In the genomic region with DNA sequence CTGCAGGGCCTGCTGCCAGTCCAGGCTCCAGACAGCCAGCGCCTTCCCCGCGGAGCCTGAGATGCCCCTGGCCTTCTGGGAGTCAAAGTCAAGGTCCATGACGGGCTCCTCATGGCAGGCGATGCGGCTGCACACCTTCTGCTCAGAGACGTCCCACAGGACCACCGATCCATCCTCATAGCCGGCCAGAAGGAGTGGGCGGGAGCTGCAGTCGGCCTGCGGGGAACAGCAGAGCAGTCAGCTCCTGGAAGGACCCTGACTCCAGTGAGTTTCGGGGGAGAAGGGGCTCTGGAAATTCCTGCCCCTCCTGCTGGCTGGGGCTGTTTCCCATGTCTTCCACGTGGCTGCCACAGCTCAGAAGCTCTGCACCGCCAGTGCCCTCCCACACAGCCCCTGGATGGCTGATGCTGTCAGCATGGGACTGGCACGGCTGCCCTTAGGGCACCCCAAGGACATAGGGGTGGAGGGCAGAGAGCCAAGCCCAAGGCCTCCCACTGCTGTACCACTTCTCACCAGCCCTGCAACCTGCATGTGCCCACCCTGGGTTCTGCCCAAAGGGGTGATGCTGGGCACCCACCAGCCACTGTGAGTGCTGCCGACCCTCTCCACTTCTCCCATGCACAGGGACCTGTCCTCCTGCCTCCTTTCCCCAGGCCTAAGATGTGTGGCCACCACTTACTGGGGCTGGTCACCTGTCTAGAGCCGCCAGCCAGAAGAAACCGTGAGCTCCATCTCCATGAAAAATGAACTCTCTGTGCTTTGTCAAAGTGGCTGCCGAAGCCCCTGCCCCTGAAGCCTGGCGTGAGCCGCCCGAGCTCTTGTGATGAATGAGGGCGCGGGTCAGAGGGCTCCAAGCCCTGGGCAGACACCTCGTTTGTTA, we compare ENCODE assay signal across 27 cellular contexts. TPM values are rescaled to one million over a fixed set of nuclear protein-coding genes. Genes with fewer than 3 reads are reported as not detected.
DNase-seq lines count a peak whose midpoint lies in the region; ATAC-seq, FAIRE-seq and TF ChIP-seq lines count a peak whose summit lies in the region.
"Had no signal": no experiment of that assay in that cellular context is flagged by ENCODE, and none has a peak within 500 bp of the region (broad histone marks: within the 10 kb centered on the region; RNA-seq: fewer than 3 reads in every experiment).

No MANE protein-coding gene starts in this region.

- no peaks in the 10 kb centered on the region for H4K20me1 ChIP-seq in SK-N-SH (ENCODE audit: insufficient read depth)

- H3K9ac ChIP-seq in SK-N-SH (no peak overlapping the region), kidney (ENCODE audit: low read length in 2 of 2) (no peak overlapping the region)

- TF ChIP-seq CTCF in SK-N-SH (IDR thresholded peaks at IDR 0.05) (no peak), RWPE2 (IDR thresholded peaks at IDR 0.05; ENCODE audit: poor library complexity, severe bottlenecking) (no peak), kidney (IDR thresholded peaks at IDR 0.05; ENCODE audit: borderline replicate concordance, extremely low read depth, insufficient read depth) (no peak)

- no peak overlapping the region for H3K4me2 ChIP-seq in SK-N-SH

- H3K27ac ChIP-seq in SK-N-SH (ENCODE audit: low read depth in 2 of 2, low read length in 1 of 2) (no peak overlapping the region; a peak in 1 of 4 replicates), RWPE2 (ENCODE audit: poor library complexity, severe bottlenecking) (no peak overlapping the region), kidney (ENCODE audit: low read depth in 2 of 2, low read length in 2 of 2) (no peak overlapping the region)
- H3K27ac ChIP-seq: 22Rv1, brain microvascular endothelial cell, C4-2B, psoas muscle, upper lobe of left lung had no signal

- H3K4me1 ChIP-seq in SK-N-SH (ENCODE audit: control insufficient read depth in 1 of 2, insufficient read depth in 2 of 2, low read depth in 1 of 2, low read length in 1 of 2) (peaks cover 17 to 67% of the 10 kb centered on the region in 2 experiments; a peak in 3 of 4 replicates), RWPE2 (ENCODE audit: insufficient read depth, poor library complexity, severe bottlenecking) (peaks cover 26% of the 10 kb centered on the region), kidney (ENCODE audit: control insufficient read depth in 1 of 2, insufficient read depth in 1 of 2, low read depth in 1 of 2, low read length in 2 of 2) (no peaks in the 10 kb centered on the region)

- H3F3A ChIP-seq in SK-N-SH (replicated peaks; ENCODE audit: insufficient read depth) = no peaks in the 10 kb centered on the region

- DNase-seq in SK-N-SH (peak; percentile 39), RWPE2 (ENCODE audit: low spot score) (peak; percentile 47), kidney (peak; percentile 57), posterior vena cava (ENCODE audit: low spot score) (peak; percentile 75)
- DNase-seq: activated CD4-positive, alpha-beta memory T cell treated with anti-CD3 and anti-CD28 coated beads, Interleukin-2, amount 10 ng/mL, durations not matched to agents 7 days and 5 days; activated CD8-positive, alpha-beta memory T cell treated with anti-CD3 and anti-CD28 coated beads, Interleukin-2, amount 50 U/mL, for 4 hours; activated naive CD4-positive, alpha-beta T cell treated with anti-CD3 and anti-CD28 coated beads for 36 hours; amniotic stem cell; brain microvascular endothelial cell; hypothalamus; NCI-H1694; NCI-H446 treated with DMSO at 0.1 percent for 48 hours; NCI-H82 had no signal

- H3K27me3 ChIP-seq in SK-N-SH (ENCODE audit: insufficient read depth) = no peaks in the 10 kb centered on the region
- H3K27me3 ChIP-seq in RWPE2 (ENCODE audit: insufficient read depth, poor library complexity, severe bottlenecking) = no peaks in the 10 kb centered on the region
- H3K27me3 ChIP-seq: brain microvascular endothelial cell, gastrocnemius medialis, upper lobe of left lung had no signal

- no peak for FAIRE-seq in kidney (lab: Jason Lieb, UNC)
- FAIRE-seq: GM12892 had no signal

- TF ChIP-seq EP300 in SK-N-SH (IDR thresholded peaks at IDR 0.05; ENCODE audit: borderline replicate concordance in 1 of 2, low read depth in 1 of 2, low read length in 1 of 2) = no peak

- CTCF ChIA-PET in SK-N-SH (lab: Yijun Ruan, JAX) = interaction anchor here (0.7 to 2.3 kb wide), 4 partner anchors 8 to 72 kb away, joined by 3 to 12 read pairs (median 6); no protein-coding TSS in a partner anchor

- H3K9me2 ChIP-seq in SK-N-SH = no peaks in the 10 kb centered on the region

- POLR2A ChIA-PET in SK-N-SH (lab: Yijun Ruan, JAX) = no interaction called here

- H3K9me3 ChIP-seq in SK-N-SH (no peaks in the 10 kb centered on the region), RWPE2 (ENCODE audit: severe bottlenecking) (peaks cover 3% of the 10 kb centered on the region), kidney (ENCODE audit: control insufficient read depth in 1 of 2, low read length in 2 of 2) (no peaks in the 10 kb centered on the region)
- H3K9me3 ChIP-seq: gastrocnemius medialis, psoas muscle, upper lobe of left lung had no signal

- H3K4me3 ChIP-seq in SK-N-SH (ENCODE audit: low read depth in 2 of 2, low read length in 1 of 2) (no peak overlapping the region), RWPE2 (ENCODE audit: severe bottlenecking) (no peak overlapping the region), kidney (ENCODE audit: low read length in 2 of 2) (no peak overlapping the region)
- H3K4me3 ChIP-seq: gastrocnemius medialis, psoas muscle, upper lobe of left lung had no signal

- 93% methylated on average over 23 of the region's 26 CpGs for WGBS in SK-N-SH (ENCODE audit: low lambda C conversion rate)

- no peaks in the 10 kb centered on the region for H3K79me2 ChIP-seq in SK-N-SH (ENCODE audit: insufficient read depth)

- intact Hi-C loops in kidney (cut with DNase I) (no loop called here), posterior vena cava (cut with DNase I) (no loop called here)

- no peak overlapping the region for H2AFZ ChIP-seq in SK-N-SH (ENCODE audit: low read depth)

- ATAC-seq in SK-N-SH treated with all-trans-retinoic acid at 6 μM for 48 hours = no peak
- ATAC-seq in RWPE2 (ENCODE audit: low read depth) = no peak
- ATAC-seq in GM21737 (IDR thresholded peaks at IDR 0.05; ENCODE audit: unreplicated experiment) = no peak
- ATAC-seq in HG03432 (IDR thresholded peaks at IDR 0.05; ENCODE audit: unreplicated experiment) = no peak
- no peak for ATAC-seq in GM18870 (IDR thresholded peaks at IDR 0.05; ENCODE audit: unreplicated experiment)
- ATAC-seq: left lobe of liver; stimulated activated memory B cell treated with anti-CD40 and anti-IgM and Interleukin-4, amounts not matched to agents 10 μg/mL and 1 μg/mL and 100 μg/mL, for 72 hours had no signal

- H3K36me3 ChIP-seq in SK-N-SH (replicated peaks in 1 of 2; ENCODE audit: control insufficient read depth in 1 of 2, insufficient read depth in 2 of 2, low read length in 1 of 2) = no peaks in the 10 kb centered on the region
- H3K36me3 ChIP-seq in RWPE2 (ENCODE audit: low read depth) = no peaks in the 10 kb centered on the region
- no peaks in the 10 kb centered on the region for H3K36me3 ChIP-seq in kidney (ENCODE audit: control insufficient read depth in 1 of 2, insufficient read depth in 2 of 2, low read length in 2 of 2)
- H3K36me3 ChIP-seq: brain microvascular endothelial cell, gastrocnemius medialis had no signal

- no peak for TF ChIP-seq RAD21 in SK-N-SH (IDR thresholded peaks at IDR 0.05; ENCODE audit: low read length)

TF ChIP-seq in SK-N-SH, 30 proteins besides CTCF, POLR2A, EP300 and RAD21 (continues in another document):
- no peak for TF ChIP-seq TEAD4 (IDR thresholded peaks at IDR 0.05; ENCODE audit: borderline replicate concordance, insufficient read depth)

TF ChIP-seq in SK-N-SH treated with all-trans-retinoic acid at 6 μM for 48 hours, 23 proteins besides CTCF, POLR2A, EP300 and RAD21 (continues in another document):
- TF ChIP-seq RARB (CRISPR knock-in tag; IDR thresholded peaks at IDR 0.05) (no peak), CSDC2 (CRISPR knock-in tag; IDR thresholded peaks at IDR 0.05) (no peak), ZNF70 (CRISPR knock-in tag; IDR thresholded peaks at IDR 0.05) (no peak), ZC3H10 (CRISPR knock-in tag; IDR thresholded peaks at IDR 0.05) (no peak), TOX (CRISPR knock-in tag; IDR thresholded peaks at IDR 0.05; ENCODE audit: borderline replicate concordance) (no peak), PPARA (CRISPR knock-in tag; IDR thresholded peaks at IDR 0.05; ENCODE audit: borderline replicate concordance) (no peak), ISL1 (CRISPR knock-in tag; IDR thresholded peaks at IDR 0.05) (no peak)
- TF ChIP-seq, protein P1, sequence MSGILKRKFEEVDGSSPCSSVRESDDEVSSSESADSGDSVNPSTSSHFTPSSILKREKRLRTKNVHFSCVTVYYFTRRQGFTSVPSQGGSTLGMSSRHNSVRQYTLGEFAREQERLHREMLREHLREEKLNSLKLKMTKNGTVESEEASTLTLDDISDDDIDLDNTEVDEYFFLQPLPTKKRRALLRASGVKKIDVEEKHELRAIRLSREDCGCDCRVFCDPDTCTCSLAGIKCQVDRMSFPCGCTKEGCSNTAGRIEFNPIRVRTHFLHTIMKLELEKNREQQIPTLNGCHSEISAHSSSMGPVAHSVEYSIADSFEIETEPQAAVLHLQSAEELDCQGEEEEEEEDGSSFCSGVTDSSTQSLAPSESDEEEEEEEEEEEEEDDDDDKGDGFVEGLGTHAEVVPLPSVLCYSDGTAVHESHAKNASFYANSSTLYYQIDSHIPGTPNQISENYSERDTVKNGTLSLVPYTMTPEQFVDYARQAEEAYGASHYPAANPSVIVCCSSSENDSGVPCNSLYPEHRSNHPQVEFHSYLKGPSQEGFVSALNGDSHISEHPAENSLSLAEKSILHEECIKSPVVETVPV (CRISPR knock-in tag; IDR thresholded peaks at IDR 0.05) = no peak

RNA-seq across cellular contexts. Expression of a gene that starts 41.7 kb away (rescaled TPM):
- polyA plus RNA-seq in SK-N-SH (2012; rRNA removed) (not detected in 2 replicates), kidney (ENCODE audit: insufficient read depth, low read depth, low replicate concordance) (0.45 TPM)
- polyA plus RNA-seq in SK-N-SH (2012; cell fraction: cytosol; rRNA removed) = 0.07 TPM in 1 of 2 replicates, not detected in the other
- polyA plus RNA-seq in SK-N-SH (2012; cell fraction: nucleus; rRNA removed) = 0.29 and 0.41 TPM in 2 replicates
- total RNA-seq in kidney (5.5 TPM), posterior vena cava (1 to 10 TPM; 7.5 to 8.1 TPM)
- total RNA-seq: activated CD4-positive, alpha-beta memory T cell treated with anti-CD3 and anti-CD28 coated beads, Interleukin-2, amount 10 ng/mL, durations not matched to agents 7 days and 5 days; activated naive CD4-positive, alpha-beta T cell treated with anti-CD3 and anti-CD28 coated beads for 36 hours; RPMI7951 had no signal
- polyA plus RNA-seq: IgD-negative memory B cell had no signal

RNA-seq across cellular contexts. Expression of a gene that starts 52.4 kb away (rescaled TPM):
- polyA plus RNA-seq in SK-N-SH (2012; rRNA removed) (3.2 and 5.9 TPM in 2 replicates), kidney (ENCODE audit: insufficient read depth, low read depth, low replicate concordance) (4.0 TPM)
- 2.0 and 4.8 TPM in 2 replicates for polyA plus RNA-seq in SK-N-SH (2012; cell fraction: cytosol; rRNA removed)
- polyA plus RNA-seq in SK-N-SH (2012; cell fraction: nucleus; rRNA removed) = 7.7 and 10.0 TPM in 2 replicates
- total RNA-seq in kidney (4.4 TPM), posterior vena cava (1 to 10 TPM; 3.6 to 3.9 TPM)

RNA-seq across cellular contexts. Expression of a gene that starts 52.4 kb away (rescaled TPM):
- polyA plus RNA-seq in SK-N-SH (2012; rRNA removed) (7.8 and 8.0 TPM in 2 replicates), kidney (ENCODE audit: insufficient read depth, low read depth, low replicate concordance) (8.8 TPM)
- polyA plus RNA-seq in SK-N-SH (2012; cell fraction: cytosol; rRNA removed) = 3.0 and 4.0 TPM in 2 replicates
- polyA plus RNA-seq in SK-N-SH (2012; cell fraction: nucleus; rRNA removed) = 23.0 and 24.3 TPM in 2 replicates
- total RNA-seq in kidney (16.7 TPM), posterior vena cava (1 to 10 TPM; 7.6 to 8.6 TPM)
